Comparison of ENCODE assay signal across 8 cellular contexts in genomic region chr14:23286904-23287479, GRCh38. TPM values are rescaled to one million over a fixed set of nuclear protein-coding genes. Genes with fewer than 3 reads are reported as not detected.
DNase-seq lines count a peak whose midpoint lies in the region; ATAC-seq, FAIRE-seq and TF ChIP-seq lines count a peak whose summit lies in the region.

No MANE protein-coding gene starts in this region.

- H3K4me1 Mint-ChIP-seq in chondrocyte (ENCODE audit: low read depth): peaks cover 23% of the 10 kb centered on the region
- H3K4me1 Mint-ChIP-seq in naive B cell: peaks cover 7 to 31% (median 14%) of the 10 kb centered on the region in 3 donors

- no peaks in the 10 kb centered on the region; the same call in 1 of the 2 replicates for H3K9me3 ChIP-seq in AG04450 (ENCODE audit: control insufficient read depth, insufficient read depth, low read length)
- no peaks in the 10 kb centered on the region for H3K9me3 ChIP-seq in KOPT-K1 (ENCODE audit: insufficient read depth, low read length, poor library complexity, severe bottlenecking)

- H3K27ac Mint-ChIP-seq in chondrocyte (ENCODE audit: unreplicated experiment): peak overlapping the region; percentile 98
- H3K27ac Mint-ChIP-seq in naive B cell: peak overlapping the region; percentile 75 to 99 (median 90)

- H3K4me3 ChIP-seq in AG04450 (ENCODE audit: low read depth, low read length): peak overlapping the region; percentile 79

- TF ChIP-seq CTCF in AG04450 (IDR thresholded peaks at IDR 0.05; ENCODE audit: low read depth, low read length) (no peak), chondrocyte (IDR thresholded peaks at IDR 0.05) (no peak)

- FAIRE-seq in HTR-8/SVneo (lab: Jason Lieb, UNC): no peak

- H3K4me3 Mint-ChIP-seq in chondrocyte (ENCODE audit: unreplicated experiment): peak overlapping the region; percentile 91
- H3K4me3 Mint-ChIP-seq in naive B cell: peak overlapping the region; percentile 87 to 99 (median 95)

- H3K36me3 Mint-ChIP-seq in chondrocyte (ENCODE audit: low read depth): no peaks in the 10 kb centered on the region
- H3K36me3 Mint-ChIP-seq in naive B cell: no peaks in the 10 kb centered on the region

- ATAC-seq in naive B cell (ENCODE audit: low read depth in 2 of 2) (no peak), HG02970 (IDR thresholded peaks at IDR 0.05; ENCODE audit: low FRiP score, unreplicated experiment) (no peak)

- POLR2A ChIA-PET in AG04450 (lab: Yijun Ruan, JAX): interaction anchor here (1.5 to 1.7 kb wide), 2 partner anchors 14 to 16 kb away, joined by 4 to 11 read pairs; no protein-coding TSS in a partner anchor

- H3K27me3 ChIP-seq in AG04450 (ENCODE audit: control insufficient read depth, insufficient read depth, low read length): peaks cover 6% of the 10 kb centered on the region

- H3K27me3 Mint-ChIP-seq in chondrocyte (ENCODE audit: low read depth) (peaks cover 2% of the 10 kb centered on the region), naive B cell (no peaks in the 10 kb centered on the region)

- no peaks in the 10 kb centered on the region for H3K36me3 ChIP-seq in KOPT-K1 (ENCODE audit: insufficient read depth, low read length)

- no peaks in the 10 kb centered on the region for H3K9me3 Mint-ChIP-seq in chondrocyte (ENCODE audit: low read depth)
- H3K9me3 Mint-ChIP-seq in naive B cell: no peaks in the 10 kb centered on the region

- DNase-seq in AG04450 (ENCODE audit: low read depth, low spot score) (no peak), chondrocyte (ENCODE audit: low spot score) (no peak), naive B cell (no peak), HTR-8/SVneo (ENCODE audit: insufficient read length, low spot score) (no peak), SHP77 treated with DMSO at 0.1 percent for 48 hours (lab: John Stamatoyannopoulos, UW) (no peak), NCI-H187 (lab: John Stamatoyannopoulos, UW) (no peak)

- H3K27ac ChIP-seq in AG04450 (ENCODE audit: low read depth, low read length) (peak overlapping the region; percentile 90), KOPT-K1 (ENCODE audit: low read depth, low read length, poor library complexity, severe bottlenecking) (peak overlapping the region; percentile 71)

- CTCF ChIA-PET in AG04450 (lab: Charles Lee): interaction anchor here (0.8 to 3.6 kb wide), 5 partner anchors 8 to 272 kb away, joined by 3 to 24 read pairs (median 14); no protein-coding TSS in a partner anchor

RNA-seq across cellular contexts. Expression of gene HOMEZ, which starts 1.1 kb away (rescaled TPM):
- polyA plus RNA-seq in AG04450 (2011; rRNA removed) (11.2 and 13.2 TPM in 2 replicates), naive B cell (ENCODE audit: low read depth in 6 of 6) (1 to 10 TPM; 1.0 to 6.9 (median 4.8) TPM)
- 24.6 and 31.3 TPM in 2 replicates for polyA minus RNA-seq in AG04450 (2011; rRNA and poly(A)+ RNA removed)
- 7.3 to 8.2 TPM (median 7.6 TPM) in 3 replicates for total RNA-seq in chondrocyte

RNA-seq across cellular contexts. Expression of gene PPP1R3E, which starts 15.7 kb away (rescaled TPM):
- polyA plus RNA-seq in AG04450 (2011; rRNA removed) (2.4 and 2.8 TPM in 2 replicates), naive B cell (ENCODE audit: low read depth in 6 of 6) (10 to 100 TPM in 1 of 6 donors, 1 to 10 TPM in 5; 3.9 to 11.8 (median 5.1) TPM)
- polyA minus RNA-seq in AG04450 (2011; rRNA and poly(A)+ RNA removed): 2.3 and 2.6 TPM in 2 replicates
- total RNA-seq in chondrocyte: 11.0 to 20.7 TPM (median 11.2 TPM) in 3 replicates

RNA-seq across cellular contexts. Expression of gene BCL2L2, which starts 19.6 kb away (rescaled TPM):
- polyA plus RNA-seq in AG04450 (2011; rRNA removed): 21.5 and 22.2 TPM in 2 replicates
- 14.3 and 14.4 TPM in 2 replicates for polyA minus RNA-seq in AG04450 (2011; rRNA and poly(A)+ RNA removed)
- total RNA-seq in chondrocyte: 21.8 to 34.2 TPM (median 25.9 TPM) in 3 replicates
- polyA plus RNA-seq in naive B cell (ENCODE audit: low read depth in 6 of 6): under 1 TPM in 3 of 6 donors, not detected in 3; 0.22 to 0.72 (median 0.28) TPM

RNA-seq across cellular contexts. Expression of gene PABPN1, which starts 34.3 kb away (rescaled TPM):
- polyA plus RNA-seq in AG04450 (2011; rRNA removed) (174 and 182 TPM in 2 replicates), naive B cell (ENCODE audit: low read depth in 6 of 6) (100 to 1,000 TPM; 114 to 160 (median 145) TPM)
- polyA minus RNA-seq in AG04450 (2011; rRNA and poly(A)+ RNA removed): 69.7 and 73.5 TPM in 2 replicates
- 135 to 182 TPM (median 136 TPM) in 3 replicates for total RNA-seq in chondrocyte

RNA-seq across cellular contexts. Expression of gene RNF212B, which starts 49.3 kb away (rescaled TPM):
- polyA plus RNA-seq in AG04450 (2011; rRNA removed): not detected in 2 replicates
- not detected in 2 replicates for polyA minus RNA-seq in AG04450 (2011; rRNA and poly(A)+ RNA removed)
- total RNA-seq in chondrocyte: not detected in 3 replicates
- polyA plus RNA-seq in naive B cell (ENCODE audit: low read depth in 6 of 6): not detected

Comparison
In these comparisons a context has a peak if more than half of its experiments do, and no peak if none do; other contexts are left out.
1. RNA of gene BCL2L2, which starts 19.6 kb away (polyA plus RNA-seq): 21.5 to 22.2 TPM in AG04450; 0.22 to 0.72 TPM in naive B cell; every median in the first group is over 10 times any median in the second.